Comparison of ENCODE assay signal across 29 cellular contexts in the genomic region with DNA sequence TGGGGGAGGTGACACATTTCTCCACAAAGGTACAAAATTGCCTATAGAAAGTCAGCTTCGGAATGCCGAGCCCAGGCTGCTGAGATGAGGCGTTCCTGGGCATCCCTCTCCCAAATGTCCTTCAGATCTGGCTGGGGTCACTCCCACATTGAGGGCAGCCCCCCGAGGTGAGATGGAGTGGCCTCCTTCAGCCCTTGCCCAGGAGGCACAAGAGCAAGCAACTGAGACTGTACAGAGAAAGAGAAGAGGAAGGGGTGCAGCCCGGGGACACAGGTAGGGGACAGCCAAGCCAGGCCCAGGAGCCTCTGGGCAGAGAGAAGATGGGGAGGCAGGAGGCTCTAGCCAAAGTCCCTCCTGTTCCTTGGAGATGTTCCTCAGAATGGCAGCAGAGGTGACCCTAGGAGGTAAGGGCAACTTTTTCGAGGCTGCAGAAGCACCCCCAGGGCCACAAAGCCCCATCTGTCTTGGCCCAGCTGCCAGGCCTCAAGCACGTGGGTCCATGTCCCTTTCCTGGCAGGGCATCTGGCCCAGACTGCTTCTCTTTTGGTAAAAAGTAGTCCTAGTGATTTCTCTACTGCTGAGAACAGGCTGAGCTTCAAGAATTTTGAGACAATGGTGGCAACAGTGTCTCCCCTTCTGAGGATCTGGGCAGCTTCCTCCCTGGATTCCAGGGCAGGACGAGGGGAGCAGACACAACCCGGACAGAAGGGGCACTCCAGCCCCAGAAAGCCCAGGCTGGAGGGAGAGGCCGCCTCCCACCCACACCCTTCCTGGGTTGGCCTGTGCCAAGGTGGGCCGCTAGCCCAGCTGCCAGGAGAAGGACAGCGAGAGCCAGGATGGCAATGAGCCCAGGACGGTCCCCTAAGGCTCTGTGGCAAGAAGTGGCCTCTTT.
DNase-seq lines count a peak whose midpoint lies in the region; TF ChIP-seq lines count a peak whose summit lies in the region.
"Had no signal": no experiment of that assay in that cellular context is flagged by ENCODE, and none has a peak within 500 bp of the region (broad histone marks: within the 10 kb centered on the region; RNA-seq: fewer than 3 reads in every experiment).

No MANE protein-coding gene starts in this region.

- H3K9me3 ChIP-seq in MG63 (no peaks in the 10 kb centered on the region), Caco-2 (no peaks in the 10 kb centered on the region)
- H3K9me3 ChIP-seq in CD4-positive, alpha-beta memory T cell (ENCODE audit: control insufficient read depth in 1 of 2, low read length in 2 of 2): no peaks in the 10 kb centered on the region
- H3K9me3 ChIP-seq: colonic mucosa, prostate gland, transverse colon had no signal

- H3K27ac Mint-ChIP-seq in brain (peak overlapping the region in 3 of 5 experiments; percentile 17 to 54 (median 38)), Caco-2 (ENCODE audit: unreplicated experiment) (no peak overlapping the region)
- peak overlapping the region in 1 of 7 donors; percentile 12 for H3K27ac Mint-ChIP-seq in CD4-positive, alpha-beta memory T cell
- H3K27ac Mint-ChIP-seq: activated CD4-positive, alpha-beta memory T cell treated with anti-CD3 and anti-CD28 coated beads, Interleukin-2, amount 10 ng/mL, durations not matched to agents 7 days and 5 days; GM23338; immature natural killer cell had no signal

- POLR2A ChIA-PET in CD4-positive, alpha-beta memory T cell (lab: Charles Lee; ENCODE audit: partially characterized antibody): no interaction called here
- POLR2A ChIA-PET in Caco-2 (lab: Charles Lee): no interaction called here

- H3K4me3 ChIP-seq in MG63 (no peak overlapping the region), Caco-2 (ENCODE audit: low read depth, low read length) (no peak overlapping the region)
- no peak overlapping the region for H3K4me3 ChIP-seq in CD4-positive, alpha-beta memory T cell (ENCODE audit: low read length in 2 of 2)
- H3K4me3 ChIP-seq: colonic mucosa, GM23338, prostate gland, SK-N-MC, transverse colon had no signal

- H3K27me3 Mint-ChIP-seq in brain (peaks cover 4% of the 10 kb centered on the region), Caco-2 (ENCODE audit: insufficient read depth, unreplicated experiment) (no peaks in the 10 kb centered on the region)
- H3K27me3 Mint-ChIP-seq in CD4-positive, alpha-beta memory T cell: no peaks in the 10 kb centered on the region
- H3K27me3 Mint-ChIP-seq: memory B cell had no signal

- H3K36me3 Mint-ChIP-seq in brain: peaks cover 5% of the 10 kb centered on the region
- peaks cover 0 to 7% of the 10 kb centered on the region in 2 donors for H3K36me3 Mint-ChIP-seq in CD4-positive, alpha-beta memory T cell
- no peaks in the 10 kb centered on the region for H3K36me3 Mint-ChIP-seq in Caco-2 (ENCODE audit: insufficient read depth, unreplicated experiment)

- intact Hi-C loops in CD4-positive, alpha-beta memory T cell (cut with micrococcal nuclease): no loop called here
- intact Hi-C loops in Caco-2 (cut with micrococcal nuclease; ENCODE audit: unreplicated experiment): no loop called here

- DNase-seq in MG63: peak; percentile 41
- DNase-seq in superior temporal gyrus (ENCODE audit: extremely low spot score): peak; percentile 20
- DNase-seq in CD4-positive, alpha-beta memory T cell: no peak
- no peak for DNase-seq in Caco-2
- DNase-seq in activated CD4-positive, alpha-beta T cell treated with anti-CD3 and anti-CD28 coated beads for 4 hours: no peak
- DNase-seq: activated CD4-positive, alpha-beta memory T cell treated with anti-CD3 and anti-CD28 coated beads, Interleukin-2, amount 10 ng/mL, durations not matched to agents 7 days and 5 days; activated CD4-positive, CD25-positive, alpha-beta regulatory T cell treated with anti-CD3 and anti-CD28 coated beads, Interleukin-2, amount 50 U/mL, for 72 hours; activated CD8-positive, alpha-beta memory T cell treated with anti-CD3 and anti-CD28 coated beads, Interleukin-2, amount 50 U/mL, for 4 hours; activated naive CD4-positive, alpha-beta T cell treated with Interleukin-2 at 50 U/mL for 16 hours; colonic mucosa; DND-41; effector CD8-positive, alpha-beta T cell; immature natural killer cell; IMR-90; NCI-H187; NCI-H2171; NCI-H524 treated with DMSO at 0.1 percent for 48 hours; NK-92 treated with Interleukin-12 subunit alpha and Interleukin-12 subunit beta, amount 100 ng/mL, for 24 hours; PC-3; stimulated activated CD4-positive, alpha-beta T cell treated with anti-CD3 and anti-CD28 coated beads, Interleukin-12 subunit alpha, Interleukin-12 subunit beta, amount 100 ng/mL, for 4 hours; stimulated activated CD4-positive, alpha-beta T cell treated with anti-CD3 and anti-CD28 coated beads, Interleukin-4, amount 100 ng/mL, for 1 hour; transverse colon had no signal

- H3K4me1 ChIP-seq in CD4-positive, alpha-beta memory T cell (ENCODE audit: insufficient read depth, low read length): no peaks in the 10 kb centered on the region
- H3K4me1 ChIP-seq in Caco-2: no peaks in the 10 kb centered on the region; the same call in 1 of the 2 replicates
- H3K4me1 ChIP-seq: colonic mucosa, prostate gland, transverse colon had no signal

- CTCF ChIA-PET in CD4-positive, alpha-beta memory T cell (lab: Charles Lee; ENCODE audit: partially characterized antibody): no interaction called here
- CTCF ChIA-PET in Caco-2 (lab: Charles Lee): no interaction called here

- H3K27ac ChIP-seq in layer of hippocampus (ENCODE audit: low read depth, low read length): peak overlapping the region; percentile 1
- no peak overlapping the region for H3K27ac ChIP-seq in CD4-positive, alpha-beta memory T cell (ENCODE audit: low read depth, low read length)
- H3K27ac ChIP-seq: C4-2B, colonic mucosa, prostate gland, SK-N-MC, transverse colon had no signal

- H3K4me3 Mint-ChIP-seq in brain (no peak overlapping the region), Caco-2 (ENCODE audit: unreplicated experiment) (no peak overlapping the region)
- H3K4me3 Mint-ChIP-seq in CD4-positive, alpha-beta memory T cell: peak overlapping the region in 1 of 8 donors; percentile 66
- H3K4me3 Mint-ChIP-seq: activated CD4-positive, alpha-beta memory T cell treated with anti-CD3 and anti-CD28 coated beads, Interleukin-2, amount 10 ng/mL, durations not matched to agents 7 days and 5 days; GM23338; immature natural killer cell; memory B cell had no signal

- no peaks in the 10 kb centered on the region for H3K36me3 ChIP-seq in MG63
- H3K36me3 ChIP-seq in CD4-positive, alpha-beta memory T cell (ENCODE audit: insufficient read depth, low read length): no peaks in the 10 kb centered on the region
- H3K36me3 ChIP-seq in Caco-2 (ENCODE audit: control insufficient read depth, insufficient read depth, low read length): no peaks in the 10 kb centered on the region
- H3K36me3 ChIP-seq: colonic mucosa, prostate gland, transverse colon had no signal

- H3K9me3 Mint-ChIP-seq in brain: peaks cover 0 to 2% (median 0%) of the 10 kb centered on the region in 5 experiments
- peaks cover 0 to 2% (median 0%) of the 10 kb centered on the region in 8 donors for H3K9me3 Mint-ChIP-seq in CD4-positive, alpha-beta memory T cell
- H3K9me3 Mint-ChIP-seq in Caco-2 (ENCODE audit: unreplicated experiment): no peaks in the 10 kb centered on the region
- H3K9me3 Mint-ChIP-seq: activated CD4-positive, alpha-beta memory T cell treated with anti-CD3 and anti-CD28 coated beads, Interleukin-2, amount 10 ng/mL, durations not matched to agents 7 days and 5 days; GM23338; immature natural killer cell; memory B cell had no signal

- H3K4me1 Mint-ChIP-seq in brain: peaks cover 43% of the 10 kb centered on the region
- no peaks in the 10 kb centered on the region for H3K4me1 Mint-ChIP-seq in CD4-positive, alpha-beta memory T cell
- no peaks in the 10 kb centered on the region for H3K4me1 Mint-ChIP-seq in Caco-2 (ENCODE audit: low read depth, unreplicated experiment)
- H3K4me1 Mint-ChIP-seq: activated CD4-positive, alpha-beta memory T cell treated with anti-CD3 and anti-CD28 coated beads, Interleukin-2, amount 10 ng/mL, durations not matched to agents 7 days and 5 days; immature natural killer cell; memory B cell had no signal

- H3K27me3 ChIP-seq in MG63 (no peaks in the 10 kb centered on the region), layer of hippocampus (ENCODE audit: control insufficient read depth, insufficient read depth, low read length) (no peaks in the 10 kb centered on the region), Caco-2 (replicated peaks; ENCODE audit: control insufficient read depth, insufficient read depth, low read length) (no peaks in the 10 kb centered on the region)
- H3K27me3 ChIP-seq in CD4-positive, alpha-beta memory T cell (ENCODE audit: insufficient read depth, low read length): no peaks in the 10 kb centered on the region
- H3K27me3 ChIP-seq: colonic mucosa, transverse colon had no signal

- no peak for TF ChIP-seq CTCF in brain (conservative IDR thresholded peaks at IDR 0.05)
- no peak for TF ChIP-seq CTCF in Caco-2 (IDR thresholded peaks at IDR 0.05; ENCODE audit: insufficient read depth in 1 of 2, low read depth in 1 of 2, low read length in 1 of 2, severe bottlenecking in 1 of 2, unreplicated experiment in 1 of 2)

- BruUV-seq in Caco-2 (replicated peaks; lab: Mats Ljungman, UMichigan): no TSS peak

Comparison
In these comparisons a context has a peak if more than half of its experiments do, and no peak if none do; other contexts are left out.
1. DNase-seq: peak in MG63 (single experiment) and superior temporal gyrus (single experiment); none in CD4-positive, alpha-beta memory T cell (0 of 5), Caco-2 (0 of 2) and activated CD4-positive, alpha-beta T cell treated with anti-CD3 and anti-CD28 coated beads for 4 hours (0 of 2).